In the genomic region with DNA sequence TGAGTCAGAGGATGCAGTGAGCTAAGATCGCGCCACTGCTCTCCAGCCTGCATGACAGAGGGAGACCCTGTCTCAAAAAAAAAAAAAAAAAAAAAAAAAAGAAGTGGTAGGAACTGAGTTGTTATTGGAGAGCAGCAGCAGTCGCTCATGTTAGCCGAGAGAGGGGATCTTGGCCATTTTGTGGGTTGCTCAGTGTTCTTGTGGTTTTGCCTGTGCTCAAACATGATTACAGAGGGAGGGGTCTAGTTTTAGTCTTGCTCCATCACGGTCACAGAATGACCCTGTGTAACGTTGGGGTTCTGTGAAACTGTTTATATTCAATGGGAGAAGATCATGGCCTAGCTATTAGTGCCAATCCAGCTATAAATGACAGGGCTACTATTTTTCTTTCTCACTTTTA, we compare ENCODE assay signal across 12 cellular contexts. TPM values are rescaled to one million over a fixed set of nuclear protein-coding genes. Genes with fewer than 3 reads are reported as not detected.
DNase-seq lines count a peak whose midpoint lies in the region; ATAC-seq and TF ChIP-seq lines count a peak whose summit lies in the region.
"Had no signal": no experiment of that assay in that cellular context is flagged by ENCODE, and none has a peak within 500 bp of the region (broad histone marks: within the 10 kb centered on the region; RNA-seq: fewer than 3 reads in every experiment).

No MANE protein-coding gene starts in this region.

- no peaks in the 10 kb centered on the region for H3K9me3 ChIP-seq in CD4-positive, alpha-beta memory T cell (ENCODE audit: control insufficient read depth in 1 of 2, low read length in 2 of 2)
- H3K9me3 ChIP-seq: mucosa of descending colon, suprapubic skin had no signal

- peaks cover 19 to 49% of the 10 kb centered on the region in 2 donors for H3K36me3 Mint-ChIP-seq in CD4-positive, alpha-beta memory T cell
- H3K36me3 Mint-ChIP-seq in activated CD4-positive, alpha-beta memory T cell treated with anti-CD3 and anti-CD28 coated beads for 36 hours: peaks cover 30% of the 10 kb centered on the region
- peaks cover 7 to 16% of the 10 kb centered on the region in 2 donors for H3K36me3 Mint-ChIP-seq in naive B cell

- POLR2A ChIA-PET in CD4-positive, alpha-beta memory T cell (lab: Charles Lee; ENCODE audit: partially characterized antibody): interaction anchor here (0.7 to 6.0 kb wide), 4 partner anchors 9 to 142 kb away, joined by 3 to 109 read pairs (median 4); a partner anchor contains a TSS
- POLR2A ChIA-PET in activated CD4-positive, alpha-beta memory T cell treated with anti-CD3 and anti-CD28 coated beads for 36 hours (lab: Charles Lee): no interaction called here

- H3K9me3 Mint-ChIP-seq in CD4-positive, alpha-beta memory T cell: peaks cover 0 to 8% (median 0%) of the 10 kb centered on the region in 8 donors
- no peaks in the 10 kb centered on the region for H3K9me3 Mint-ChIP-seq in activated CD4-positive, alpha-beta memory T cell treated with anti-CD3 and anti-CD28 coated beads for 36 hours
- no peaks in the 10 kb centered on the region for H3K9me3 Mint-ChIP-seq in naive B cell

- peaks cover 39% of the 10 kb centered on the region for H3K4me1 ChIP-seq in CD4-positive, alpha-beta memory T cell (ENCODE audit: insufficient read depth, low read length)

- no peaks in the 10 kb centered on the region for H3K27me3 ChIP-seq in CD4-positive, alpha-beta memory T cell (ENCODE audit: insufficient read depth, low read length)
- H3K27me3 ChIP-seq: suprapubic skin had no signal

- peaks cover 24 to 60% (median 46%) of the 10 kb centered on the region in 4 donors for H3K4me1 Mint-ChIP-seq in CD4-positive, alpha-beta memory T cell
- H3K4me1 Mint-ChIP-seq in activated CD4-positive, alpha-beta memory T cell treated with anti-CD3 and anti-CD28 coated beads for 36 hours (ENCODE audit: low read depth): peaks cover 29% of the 10 kb centered on the region
- H3K4me1 Mint-ChIP-seq in naive B cell: peaks cover 38 to 65% (median 53%) of the 10 kb centered on the region in 3 donors

- TF ChIP-seq CTCF in HFF-Myc (IDR thresholded peaks at IDR 0.05; ENCODE audit: low read depth, low read length, missing control alignments): no peak

- intact Hi-C loops in CD4-positive, alpha-beta memory T cell (cut with micrococcal nuclease): loop anchor here (5.0 kb wide), 3 partner anchors 172 to 1957 kb away; a partner anchor contains a TSS
- intact Hi-C loops in activated CD4-positive, alpha-beta memory T cell treated with anti-CD3 and anti-CD28 coated beads for 36 hours (cut with micrococcal nuclease): loop anchor here (2.0 to 5.0 kb wide), 2 partner anchors 68 to 69 kb away; a partner anchor contains a TSS

- peak overlapping the region in 1 of 7 donors; percentile 93 for H3K27ac Mint-ChIP-seq in CD4-positive, alpha-beta memory T cell
- H3K27ac Mint-ChIP-seq in activated CD4-positive, alpha-beta memory T cell treated with anti-CD3 and anti-CD28 coated beads for 36 hours: no peak overlapping the region
- peak overlapping the region in 1 of 6 donors; percentile 82 for H3K27ac Mint-ChIP-seq in naive B cell

- H3K4me3 ChIP-seq in CD4-positive, alpha-beta memory T cell (ENCODE audit: low read length in 2 of 2): no peak overlapping the region
- H3K4me3 ChIP-seq in HFF-Myc (replicated peaks; ENCODE audit: low read depth, low read length): peak overlapping the region; percentile 91
- H3K4me3 ChIP-seq: mucosa of descending colon had no signal

- CTCF ChIA-PET in CD4-positive, alpha-beta memory T cell (lab: Charles Lee; ENCODE audit: partially characterized antibody): interaction anchor here (1.0 to 2.1 kb wide), 7 partner anchors 9 to 80 kb away, joined by 3 to 6 read pairs (median 5); a partner anchor contains a TSS
- CTCF ChIA-PET in activated CD4-positive, alpha-beta memory T cell treated with anti-CD3 and anti-CD28 coated beads for 36 hours (lab: Charles Lee): interaction anchor here (0.6 to 1.2 kb wide), 6 partner anchors 9 to 66 kb away, joined by 3 to 6 read pairs (median 3); a partner anchor contains a TSS

- ATAC-seq in naive B cell (ENCODE audit: low read depth in 2 of 2) (no peak), HG03280 (IDR thresholded peaks at IDR 0.05; ENCODE audit: unreplicated experiment) (no peak), HG02763 (IDR thresholded peaks at IDR 0.05; ENCODE audit: unreplicated experiment) (no peak)
- ATAC-seq: mucosa of descending colon, sciatic nerve had no signal

- H3K36me3 ChIP-seq in CD4-positive, alpha-beta memory T cell (ENCODE audit: insufficient read depth, low read length): peaks cover 17% of the 10 kb centered on the region

- H3K27me3 Mint-ChIP-seq in CD4-positive, alpha-beta memory T cell: peaks cover 0 to 1% of the 10 kb centered on the region in 2 donors
- peaks cover 3% of the 10 kb centered on the region for H3K27me3 Mint-ChIP-seq in activated CD4-positive, alpha-beta memory T cell treated with anti-CD3 and anti-CD28 coated beads for 36 hours
- no peaks in the 10 kb centered on the region for H3K27me3 Mint-ChIP-seq in naive B cell

- no peak overlapping the region for H3K27ac ChIP-seq in CD4-positive, alpha-beta memory T cell (ENCODE audit: low read depth, low read length)
- H3K27ac ChIP-seq: suprapubic skin had no signal

- peak overlapping the region in 5 of 8 donors; percentile 93 to 99 (median 97) for H3K4me3 Mint-ChIP-seq in CD4-positive, alpha-beta memory T cell
- peak overlapping the region; percentile 92 for H3K4me3 Mint-ChIP-seq in activated CD4-positive, alpha-beta memory T cell treated with anti-CD3 and anti-CD28 coated beads for 36 hours
- H3K4me3 Mint-ChIP-seq in naive B cell: peak overlapping the region in 7 of 8 donors; percentile 32 to 97 (median 94)

- no peak for DNase-seq in CD4-positive, alpha-beta memory T cell
- no peak for DNase-seq in HFF-Myc (ENCODE audit: extremely low read depth, low read depth)
- DNase-seq in activated CD4-positive, alpha-beta memory T cell treated with anti-CD3 and anti-CD28 coated beads for 36 hours: no peak
- no peak for DNase-seq in naive B cell
- DNase-seq in stimulated activated CD4-positive, alpha-beta T cell treated with anti-CD3 and anti-CD28 coated beads, Interleukin-1b, Interleukin-23, amount 100 ng/mL, for 48 hours: no peak
- DNase-seq: cerebellar nuclear complex, NCI-H187 had no signal

RNA-seq across cellular contexts. Expression of a gene that starts 1.9 kb away (rescaled TPM):
- total RNA-seq in CD4-positive, alpha-beta memory T cell: 10 to 100 TPM; 52.0 to 52.3 TPM
- 10 to 100 TPM; 32.9 to 52.3 TPM for polyA plus RNA-seq in CD4-positive, alpha-beta memory T cell
- 10 to 100 TPM; 64.4 to 66.9 TPM for total RNA-seq in activated CD4-positive, alpha-beta memory T cell treated with anti-CD3 and anti-CD28 coated beads for 36 hours
- 10 to 100 TPM; 29.7 to 61.6 (median 34.5) TPM for polyA plus RNA-seq in naive B cell (ENCODE audit: low read depth in 6 of 6)

RNA-seq across cellular contexts. Expression of a gene that starts 7.4 kb away (rescaled TPM):
- total RNA-seq in CD4-positive, alpha-beta memory T cell: 10 to 100 TPM; 35.2 to 37.5 TPM
- 10 to 100 TPM in 1 of 2 donors, 1 to 10 TPM in 1; 2.6 to 13.3 TPM for polyA plus RNA-seq in CD4-positive, alpha-beta memory T cell
- total RNA-seq in activated CD4-positive, alpha-beta memory T cell treated with anti-CD3 and anti-CD28 coated beads for 36 hours: 10 to 100 TPM; 23.6 to 25.2 TPM
- 1 to 10 TPM in 5 of 6 donors, under 1 TPM in 1; 0.55 to 3.8 (median 2.0) TPM for polyA plus RNA-seq in naive B cell (ENCODE audit: low read depth in 6 of 6)

RNA-seq across cellular contexts. Expression of a gene that starts 15.0 kb away (rescaled TPM):
- total RNA-seq in CD4-positive, alpha-beta memory T cell: 1 to 10 TPM; 5.1 to 5.8 TPM
- polyA plus RNA-seq in CD4-positive, alpha-beta memory T cell: 10 to 100 TPM; 17.7 to 21.2 TPM
- 10 to 100 TPM; 31.2 to 33.8 TPM for total RNA-seq in activated CD4-positive, alpha-beta memory T cell treated with anti-CD3 and anti-CD28 coated beads for 36 hours
- 10 to 100 TPM; 11.7 to 26.8 (median 16.4) TPM for polyA plus RNA-seq in naive B cell (ENCODE audit: low read depth in 6 of 6)

RNA-seq across cellular contexts. Expression of a gene that starts 21.7 kb away (rescaled TPM):
- 10 to 100 TPM; 70.8 to 75.3 TPM for total RNA-seq in CD4-positive, alpha-beta memory T cell
- polyA plus RNA-seq in CD4-positive, alpha-beta memory T cell: 10 to 100 TPM in 1 of 2 donors, 1 to 10 TPM in 1; 9.3 to 16.0 TPM
- total RNA-seq in activated CD4-positive, alpha-beta memory T cell treated with anti-CD3 and anti-CD28 coated beads for 36 hours: 10 to 100 TPM; 22.3 to 24.3 TPM
- 10 to 100 TPM in 3 of 6 donors, 1 to 10 TPM in 3; 7.0 to 19.3 (median 9.9) TPM for polyA plus RNA-seq in naive B cell (ENCODE audit: low read depth in 6 of 6)

RNA-seq across cellular contexts. Expression of a gene that starts 32.1 kb away (rescaled TPM):
- 10 to 100 TPM; 56.2 to 61.2 TPM for total RNA-seq in CD4-positive, alpha-beta memory T cell
- polyA plus RNA-seq in CD4-positive, alpha-beta memory T cell: 10 to 100 TPM; 36.0 to 61.7 TPM
- 10 to 100 TPM; 19.2 to 21.1 TPM for total RNA-seq in activated CD4-positive, alpha-beta memory T cell treated with anti-CD3 and anti-CD28 coated beads for 36 hours
- polyA plus RNA-seq in naive B cell (ENCODE audit: low read depth in 6 of 6): 10 to 100 TPM; 36.7 to 50.0 (median 46.2) TPM

Comparison
In these comparisons a context has a peak if more than half of its experiments do, and no peak if none do; other contexts are left out.
1. RNA of a gene that starts 15.0 kb away (total RNA-seq): 31.2 to 33.8 TPM in activated CD4-positive, alpha-beta memory T cell treated with anti-CD3 and anti-CD28 coated beads for 36 hours; 5.1 to 5.8 TPM in CD4-positive, alpha-beta memory T cell; every median in the first group is over 4 times any median in the second.
2. Peak in every context shown above with its lines, with median percentiles within 50 percentile points of each other: H3K4me3 Mint-ChIP-seq.